ENCODE assay signal across 8 cellular contexts in genomic region chr5:96614110-96614691, GRCh38. TPM values are rescaled to one million over a fixed set of nuclear protein-coding genes. Genes with fewer than 3 reads are reported as not detected.
DNase-seq lines count a peak whose midpoint lies in the region; ATAC-seq and TF ChIP-seq lines count a peak whose summit lies in the region.

No MANE protein-coding gene starts in this region.

- no peak for TF ChIP-seq CTCF in HFF-Myc (IDR thresholded peaks at IDR 0.05; ENCODE audit: low read depth, low read length, missing control alignments)

- CTCF ChIA-PET in activated CD4-positive, alpha-beta memory T cell treated with anti-CD3 and anti-CD28 coated beads, Interleukin-2, amount 10 ng/mL, durations not matched to agents 7 days and 5 days (lab: Charles Lee): interaction anchor here (0.7 to 5.5 kb wide), 37 partner anchors 11 to 547 kb away, joined by 3 to 35 read pairs (median 4); partner anchors contain the start of gene LIX1

- no peaks in the 10 kb centered on the region for H3K36me3 Mint-ChIP-seq in activated CD4-positive, alpha-beta memory T cell treated with anti-CD3 and anti-CD28 coated beads, Interleukin-2, amount 10 ng/mL, durations not matched to agents 7 days and 5 days (ENCODE audit: low read depth)

- H3K4me1 Mint-ChIP-seq in activated CD4-positive, alpha-beta memory T cell treated with anti-CD3 and anti-CD28 coated beads, Interleukin-2, amount 10 ng/mL, durations not matched to agents 7 days and 5 days: peaks cover 7% of the 10 kb centered on the region

- H3K27ac Mint-ChIP-seq in activated CD4-positive, alpha-beta memory T cell treated with anti-CD3 and anti-CD28 coated beads, Interleukin-2, amount 10 ng/mL, durations not matched to agents 7 days and 5 days: no peak overlapping the region

- DNase-seq in COLO829 (ENCODE audit: low spot score) (peak; percentile 47), HFF-Myc (ENCODE audit: extremely low read depth, low read depth) (peak; percentile 85), NCI-H524 treated with DMSO at 0.1 percent for 48 hours (lab: John Stamatoyannopoulos, UW) (peak; percentile 3), erythroblast (lab: John Stamatoyannopoulos, UW) (peak; percentile 58 to 78), mucosa of gallbladder (ENCODE audit: low spot score) (peak; percentile 64), superior temporal gyrus (ENCODE audit: extremely low spot score) (peak; percentile 96)
- DNase-seq in activated CD4-positive, alpha-beta memory T cell treated with anti-CD3 and anti-CD28 coated beads, Interleukin-2, amount 10 ng/mL, durations not matched to agents 7 days and 5 days: peak; percentile 44

- H3K9me3 Mint-ChIP-seq in activated CD4-positive, alpha-beta memory T cell treated with anti-CD3 and anti-CD28 coated beads, Interleukin-2, amount 10 ng/mL, durations not matched to agents 7 days and 5 days: peaks cover 4% of the 10 kb centered on the region

- H3K4me3 ChIP-seq in HFF-Myc (replicated peaks; ENCODE audit: low read depth, low read length): 0 out of 2 replicates have a peak overlapping the region, but pooled peaks have one; percentile 12

- POLR2A ChIA-PET in activated CD4-positive, alpha-beta memory T cell treated with anti-CD3 and anti-CD28 coated beads, Interleukin-2, amount 10 ng/mL, durations not matched to agents 7 days and 5 days (lab: Charles Lee): interaction anchor here (0.6 to 1.8 kb wide), 3 partner anchors 15 to 48 kb away, joined by 3 to 11 read pairs (median 3); partner anchors contain the start of gene CAST

- peaks cover 38% of the 10 kb centered on the region for H3K27me3 Mint-ChIP-seq in activated CD4-positive, alpha-beta memory T cell treated with anti-CD3 and anti-CD28 coated beads, Interleukin-2, amount 10 ng/mL, durations not matched to agents 7 days and 5 days

- no peak for ATAC-seq in GM19463 (IDR thresholded peaks at IDR 0.05; ENCODE audit: unreplicated experiment)

- TF ChIP-seq POLR2A in erythroblast (IDR thresholded peaks at IDR 0.05; ENCODE audit: low read length): no peak

- no peak overlapping the region for H3K4me3 Mint-ChIP-seq in activated CD4-positive, alpha-beta memory T cell treated with anti-CD3 and anti-CD28 coated beads, Interleukin-2, amount 10 ng/mL, durations not matched to agents 7 days and 5 days

RNA-seq across cellular contexts. Expression of gene CAST, which starts 48.0 kb away (rescaled TPM):
- 100 to 1,000 TPM; 170 to 179 TPM for total RNA-seq in activated CD4-positive, alpha-beta memory T cell treated with anti-CD3 and anti-CD28 coated beads, Interleukin-2, amount 10 ng/mL, durations not matched to agents 7 days and 5 days
- 173 TPM for total RNA-seq in mucosa of gallbladder

Comparison
In these comparisons a context has a peak if more than half of its experiments do, and no peak if none do; other contexts are left out.
1. DNase-seq: peak in every context shown above with its lines; median percentile 96 in superior temporal gyrus; 85 in HFF-Myc; 68 in erythroblast; 64 in mucosa of gallbladder; 47 in COLO829; 44 in activated CD4-positive, alpha-beta memory T cell treated with anti-CD3 and anti-CD28 coated beads, Interleukin-2, amount 10 ng/mL, durations not matched to agents 7 days and 5 days; 3 in NCI-H524 treated with DMSO at 0.1 percent for 48 hours.